In genomic region chr2:234135750-234136221, GRCh38 we compare ENCODE assay signal across 8 cellular contexts.
DNase-seq lines count a peak whose midpoint lies in the region; ATAC-seq and TF ChIP-seq lines count a peak whose summit lies in the region.

No MANE protein-coding gene starts in this region.

- no peaks in the 10 kb centered on the region for H3K36me3 ChIP-seq in esophagus muscularis mucosa

- DNase-seq in Daoy (ENCODE audit: low read depth) (peak; percentile 95), HPDE6-E6E7 (ENCODE audit: extremely low spot score) (peak; percentile 56), NOMO-1 treated with dmso at 0.1 percent for 144 hours (lab: John Stamatoyannopoulos, UW; ENCODE audit: unreplicated experiment) (peak; percentile 0), activated T-cell treated with anti-CD3 and anti-CD28 coated beads for 24 hours (ENCODE audit: low read depth) (peak; percentile 35), esophagus muscularis mucosa (ENCODE audit: extremely low spot score) (no peak), substantia nigra (lab: John Stamatoyannopoulos, UW) (peak in 35 of 49 donors; percentile 2 to 61 (median 20))
- DNase-seq in naive thymus-derived CD8-positive, alpha-beta T cell, result peak; percentile 6 to 71 (median 36)

- H3K27me3 ChIP-seq in esophagus muscularis mucosa, result peaks cover 0 to 20% (median 0%) of the 10 kb centered on the region in 4 donors

- H3K27me3 Mint-ChIP-seq in naive thymus-derived CD8-positive, alpha-beta T cell, result peaks cover 0 to 6% (median 0%) of the 10 kb centered on the region in 5 donors

- TF ChIP-seq CTCF in esophagus muscularis mucosa (IDR thresholded peaks at IDR 0.05), result peak; percentile 34 to 63 (median 61)

- WGBS in esophagus muscularis mucosa, result 36% methylated on average over 15 of the region's 16 CpGs

- H3K27ac ChIP-seq in esophagus muscularis mucosa (replicated peaks in 1 of 4), result no peak overlapping the region
- no peak overlapping the region for H3K27ac ChIP-seq in substantia nigra (ENCODE audit: low read depth, low read length, poor library complexity, severe bottlenecking)

- TF ChIP-seq EP300 in esophagus muscularis mucosa (IDR thresholded peaks at IDR 0.05), result no peak

- H3K4me3 ChIP-seq in esophagus muscularis mucosa, result no peak overlapping the region

- peak overlapping the region in 8 of 10 donors; percentile 22 to 88 (median 52) for H3K27ac Mint-ChIP-seq in naive thymus-derived CD8-positive, alpha-beta T cell

- peak; percentile 68 to 73 for ATAC-seq in naive thymus-derived CD8-positive, alpha-beta T cell
- ATAC-seq in GM21528 (IDR thresholded peaks at IDR 0.05; ENCODE audit: low FRiP score, unreplicated experiment), result no peak

- peak overlapping the region in 1 of 10 donors; percentile 32 for H3K4me3 Mint-ChIP-seq in naive thymus-derived CD8-positive, alpha-beta T cell

- POLR2A ChIA-PET in naive thymus-derived CD8-positive, alpha-beta T cell (lab: Charles Lee), result interaction anchor here (0.6 to 5.0 kb wide), 11 partner anchors 153 to 365 kb away, joined by 3 to 43 read pairs (median 3); partner anchors contain the start of gene ARL4C

- no peaks in the 10 kb centered on the region for H3K9me3 Mint-ChIP-seq in naive thymus-derived CD8-positive, alpha-beta T cell

- TF ChIP-seq POLR2A in esophagus muscularis mucosa (IDR thresholded peaks at IDR 0.05; ENCODE audit: low read depth), result no peak

- peaks cover 22 to 30% (median 29%) of the 10 kb centered on the region in 4 donors for H3K4me1 Mint-ChIP-seq in naive thymus-derived CD8-positive, alpha-beta T cell

- no peaks in the 10 kb centered on the region for H3K4me1 ChIP-seq in esophagus muscularis mucosa

- intact Hi-C loops in esophagus muscularis mucosa (cut with DNase I), result loop anchor here (2.0 to 10.0 kb wide), 4 partner anchors 149 to 982 kb away; no protein-coding TSS in a partner anchor

- no peaks in the 10 kb centered on the region for H3K36me3 Mint-ChIP-seq in naive thymus-derived CD8-positive, alpha-beta T cell

- H3K9me3 ChIP-seq in esophagus muscularis mucosa, result peaks cover 0 to 6% (median 0%) of the 10 kb centered on the region in 4 donors
